In the genomic region with DNA sequence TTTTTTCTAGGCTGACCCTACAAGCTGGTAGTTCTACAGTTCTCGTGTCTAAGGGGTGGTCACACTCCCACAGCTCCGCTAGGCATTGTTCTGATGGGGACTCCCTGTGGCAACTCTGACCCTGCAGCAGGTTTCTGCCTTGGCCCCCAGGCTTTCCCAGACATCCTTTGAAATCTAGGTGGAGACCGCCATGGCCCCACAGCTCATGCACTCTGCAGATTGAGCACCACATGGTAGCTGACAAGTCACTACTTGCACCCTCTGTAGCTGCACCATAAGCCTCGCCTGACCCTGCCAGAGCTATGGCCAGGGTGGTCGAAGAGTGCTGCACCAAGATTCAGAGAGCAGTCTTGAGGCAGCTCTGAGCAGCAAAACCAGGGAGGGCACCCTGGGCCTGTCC, we compare ENCODE assay signal across 8 cellular contexts.
"Had no signal": no experiment of that assay in that cellular context is flagged by ENCODE, and none has a peak within 500 bp of the region (broad histone marks: within the 10 kb centered on the region; RNA-seq: fewer than 3 reads in every experiment).

No MANE protein-coding gene starts in this region.

- H3K9me3 ChIP-seq: HAP-1 had no signal

- H3K27ac ChIP-seq: GM23248, HL-60 had no signal

- H3K36me3 ChIP-seq: HAP-1 had no signal

- H3K4me1 Mint-ChIP-seq: IgD-negative memory B cell had no signal

- H3K36me3 Mint-ChIP-seq: IgD-negative memory B cell had no signal

- H3K4me3 Mint-ChIP-seq: HFFc6, IgD-negative memory B cell had no signal

- H2AFZ ChIP-seq: GM23248 had no signal

- H3K4me1 ChIP-seq: HAP-1 had no signal

- H3K9me3 Mint-ChIP-seq: IgD-negative memory B cell had no signal

- H3K4me3 ChIP-seq: GM23248, HAP-1 had no signal

- FAIRE-seq: HepG2 had no signal

- DNase-seq: GM23248, GOT3, H7, HFFc6 had no signal

- H3K27ac Mint-ChIP-seq: HFFc6 had no signal

- H3K9ac ChIP-seq: GM23248 had no signal
